In the genomic region with DNA sequence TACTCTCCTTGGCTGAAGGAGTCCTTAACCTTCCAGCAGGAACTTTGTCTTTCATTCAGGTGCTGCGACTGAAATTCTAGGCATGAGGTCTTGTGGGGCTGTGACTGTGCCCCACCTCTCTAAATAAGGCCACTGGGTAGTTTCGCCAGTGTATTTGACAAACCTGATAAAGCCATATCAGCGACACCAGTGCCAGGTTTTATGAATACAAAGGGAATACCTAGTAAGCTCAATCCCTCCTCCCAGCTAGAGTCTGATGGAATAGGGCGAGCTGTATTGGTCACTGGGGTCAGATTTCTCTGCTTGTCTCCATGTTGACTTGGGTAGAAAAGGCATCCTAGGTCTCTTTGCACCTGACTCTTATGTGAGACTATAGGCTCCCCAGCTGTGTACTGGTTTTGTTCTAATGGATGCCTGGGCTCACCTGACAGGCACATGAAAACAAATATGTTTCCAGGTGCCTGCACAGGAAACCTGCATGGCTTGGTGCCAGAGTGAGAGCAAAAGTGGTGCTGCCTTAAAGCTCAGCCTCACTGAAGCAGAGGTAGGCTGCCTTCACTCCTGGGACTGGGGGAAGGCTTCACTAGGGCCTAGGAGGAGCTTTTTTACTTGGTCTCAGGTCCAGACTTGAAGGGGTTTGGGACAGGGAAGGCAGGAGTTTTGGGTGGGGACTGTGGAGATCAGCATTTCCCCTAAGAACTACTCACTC, we compare ENCODE assay signal across 10 cellular contexts. TPM values are rescaled to one million over a fixed set of nuclear protein-coding genes. Genes with fewer than 3 reads are reported as not detected.
DNase-seq lines count a peak whose midpoint lies in the region; ATAC-seq and TF ChIP-seq lines count a peak whose summit lies in the region.
"Had no signal": no experiment of that assay in that cellular context is flagged by ENCODE, and none has a peak within 500 bp of the region (broad histone marks: within the 10 kb centered on the region; RNA-seq: fewer than 3 reads in every experiment).

No MANE protein-coding gene starts in this region.

- H3K4me1 ChIP-seq in effector memory CD4-positive, alpha-beta T cell (ENCODE audit: control insufficient read depth, insufficient read depth, low read length, poor library complexity, severe bottlenecking): peaks cover 80% of the 10 kb centered on the region
- H3K4me1 ChIP-seq in stomach: peaks cover 30 to 95% (median 64%) of the 10 kb centered on the region in 4 donors

- peaks cover 4% of the 10 kb centered on the region for H3K36me3 ChIP-seq in effector memory CD4-positive, alpha-beta T cell (ENCODE audit: control insufficient read depth, insufficient read depth, low read length)
- H3K36me3 ChIP-seq in stomach: peaks cover 0 to 29% (median 18%) of the 10 kb centered on the region in 4 donors

- H3K27me3 ChIP-seq in effector memory CD4-positive, alpha-beta T cell (replicated peaks; ENCODE audit: control insufficient read depth, insufficient read depth, low read length, poor library complexity, severe bottlenecking): no peaks in the 10 kb centered on the region
- H3K27me3 ChIP-seq in stomach: no peaks in the 10 kb centered on the region
- H3K27me3 ChIP-seq: foreskin keratinocyte had no signal

- WGBS in stomach, 5 donors: 30 to 66% (median 49%) methylated on average over 4 of the region's 4 CpGs

- ATAC-seq in HG02970 (IDR thresholded peaks at IDR 0.05; ENCODE audit: low FRiP score, unreplicated experiment): no peak
- ATAC-seq: foreskin keratinocyte had no signal

- H3K4me3 ChIP-seq in effector memory CD4-positive, alpha-beta T cell (ENCODE audit: insufficient read depth, low read depth, low read length, poor library complexity, severe bottlenecking): peak overlapping the region; percentile 5
- no peak overlapping the region for H3K4me3 ChIP-seq in stomach

- intact Hi-C loops in stomach (cut with DNase I; ENCODE audit: low total_unique reads): no loop called here

- no peaks in the 10 kb centered on the region for H3K9me3 ChIP-seq in effector memory CD4-positive, alpha-beta T cell (ENCODE audit: control insufficient read depth, low read length)
- no peaks in the 10 kb centered on the region for H3K9me3 ChIP-seq in stomach

- DNase-seq in NCI-H748 (lab: John Stamatoyannopoulos, UW; ENCODE audit: unreplicated experiment) (peak; percentile 38), NCI-H748 treated with DMSO at 0.1 percent for 48 hours (lab: John Stamatoyannopoulos, UW) (no peak), T-helper 2 cell (peak in 3 of 5 experiments; percentile 36 to 50 (median 41)), stomach (peak; percentile 77), NCI-H187 (lab: John Stamatoyannopoulos, UW) (no peak), 8988T (no peak)
- peak; percentile 16 to 59 (median 44) for DNase-seq in effector memory CD4-positive, alpha-beta T cell
- DNase-seq: NCI-H446 had no signal

- TF ChIP-seq POLR2A in stomach (IDR thresholded peaks at IDR 0.05): no peak

- peak overlapping the region; percentile 70 for H3K27ac ChIP-seq in effector memory CD4-positive, alpha-beta T cell (ENCODE audit: insufficient read depth, low read length, poor library complexity, severe bottlenecking)
- H3K27ac ChIP-seq in stomach: peak overlapping the region; percentile 65 to 78 (median 70)
- H3K27ac ChIP-seq: foreskin keratinocyte had no signal

- TF ChIP-seq CTCF in stomach (IDR thresholded peaks at IDR 0.05): no peak

- no peak for TF ChIP-seq EP300 in stomach (IDR thresholded peaks at IDR 0.05)

RNA-seq across cellular contexts. Expression of a gene that starts 8.3 kb away (rescaled TPM):
- 10 to 100 TPM; 11.9 to 66.1 (median 17.2) TPM for total RNA-seq in stomach
- polyA plus RNA-seq in stomach: 1 to 10 TPM; 2.9 to 6.0 (median 4.2) TPM

RNA-seq across cellular contexts. Expression of a gene that starts 27.5 kb away (rescaled TPM):
- total RNA-seq in stomach: 10 to 100 TPM in 2 of 5 donors, 1 to 10 TPM in 3; 3.5 to 16.5 (median 9.8) TPM
- 1 to 10 TPM; 4.4 to 6.0 (median 5.8) TPM for polyA plus RNA-seq in stomach

RNA-seq across cellular contexts. Expression of a gene that starts 36.7 kb away (rescaled TPM):
- 100 to 1,000 TPM in 1 of 5 donors, 10 to 100 TPM in 4; 19.8 to 184 (median 76.3) TPM for total RNA-seq in stomach
- 10 to 100 TPM; 21.5 to 36.9 (median 31.2) TPM for polyA plus RNA-seq in stomach

RNA-seq across cellular contexts. Expression of a gene that starts 38.1 kb away (rescaled TPM):
- total RNA-seq in stomach: 10 to 100 TPM; 12.3 to 41.4 (median 16.7) TPM
- polyA plus RNA-seq in stomach: 1 to 10 TPM; 4.7 to 5.7 (median 5.7) TPM

RNA-seq across cellular contexts. Expression of a gene that starts 38.2 kb away (rescaled TPM):
- 10 to 100 TPM; 24.9 to 88.8 (median 48.3) TPM for total RNA-seq in stomach
- polyA plus RNA-seq in stomach: 10 to 100 TPM; 22.4 to 30.2 (median 28.6) TPM

Comparison
In these comparisons a context has a peak if more than half of its experiments do, and no peak if none do; other contexts are left out.
1. DNase-seq: peak in NCI-H748 (single experiment), T-helper 2 cell (3 of 5), effector memory CD4-positive, alpha-beta T cell (3 of 3) and stomach (single experiment); none in NCI-H748 treated with DMSO at 0.1 percent for 48 hours (single experiment), NCI-H187 (0 of 2) and 8988T (single experiment).